16 cellular contexts compared by ENCODE assay signal in the genomic region with DNA sequence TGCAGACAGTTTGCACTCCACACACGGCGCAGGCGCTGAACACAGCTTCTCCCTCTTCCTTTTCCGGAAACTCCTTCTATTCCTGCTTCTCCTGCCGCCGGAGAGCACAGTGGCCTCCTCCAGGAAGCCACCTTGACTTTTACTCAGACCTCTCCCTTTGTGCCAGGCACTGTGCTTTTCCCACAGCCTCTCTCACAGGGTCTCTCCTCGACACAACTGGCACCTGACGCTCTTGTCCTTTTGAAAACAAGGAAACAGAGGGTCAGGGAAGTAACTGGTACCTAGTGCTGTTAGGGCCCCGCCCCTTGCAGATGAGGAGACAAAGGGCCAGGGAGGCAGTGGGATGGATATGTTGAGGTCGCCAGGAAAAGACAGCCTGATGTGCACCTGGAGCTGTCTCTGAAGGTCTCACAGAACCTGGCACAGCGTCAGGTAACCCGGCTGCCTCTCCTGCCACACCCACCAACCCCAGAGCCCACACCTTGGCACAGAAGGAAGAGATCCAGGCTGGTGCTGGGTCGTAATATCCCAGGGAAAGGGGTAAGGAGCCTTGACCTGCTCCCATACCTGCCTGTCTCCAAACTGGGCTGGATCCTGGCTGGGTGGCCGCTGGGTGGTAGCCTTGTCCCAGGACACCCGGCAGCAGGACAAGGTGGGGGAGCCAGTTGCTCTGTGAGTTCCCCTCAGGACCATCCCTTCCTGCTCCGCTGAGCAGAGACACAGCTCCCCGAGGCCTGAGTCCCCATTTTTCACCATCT. TPM values are rescaled to one million over a fixed set of nuclear protein-coding genes. Genes with fewer than 3 reads are reported as not detected.
A peak's percentile ranks its signal among the peaks of the same experiment; 100 is the strongest.
DNase-seq lines count a peak whose midpoint lies in the region; ATAC-seq and TF ChIP-seq lines count a peak whose summit lies in the region.
"Had no signal": no experiment of that assay in that cellular context is flagged by ENCODE, and none has a peak within 500 bp of the region (broad histone marks: within the 10 kb centered on the region; RNA-seq: fewer than 3 reads in every experiment).

No MANE protein-coding gene starts in this region.

- H3K36me3 ChIP-seq in neuronal stem cell (replicated peaks in 1 of 2; ENCODE audit: control insufficient read depth in 2 of 2, insufficient read depth in 2 of 2, low read length in 2 of 2) = no peaks in the 10 kb centered on the region
- no peaks in the 10 kb centered on the region for H3K36me3 ChIP-seq in body of pancreas (replicated peaks in 1 of 2; ENCODE audit: insufficient read depth in 1 of 2, low read depth in 2 of 2)

- no peak overlapping the region for H3K4me2 ChIP-seq in neuronal stem cell (ENCODE audit: insufficient read depth, low read length, poor library complexity, severe bottlenecking)

- no CpG with 5 or more reads among the region's 17 CpGs for WGBS in neuronal stem cell (ENCODE audit: extremely low coverage in 2 of 2, insufficient read length in 2 of 2, insufficient replicate concordance in 1 of 2), 2 donors
- 55 to 69% methylated on average over 12 to 16 of the region's 17 CpGs for WGBS in body of pancreas, 2 donors

- peak overlapping the region; percentile 91 for H2BK15ac ChIP-seq in neuronal stem cell (ENCODE audit: low read length)

- peak overlapping the region; percentile 2 for H3K23ac ChIP-seq in neuronal stem cell (ENCODE audit: low read depth, low read length, poor library complexity)

- no peak overlapping the region for H2AFZ ChIP-seq in neuronal stem cell (ENCODE audit: low read length)

- H3K36me3 Mint-ChIP-seq in effector memory CD8-positive, alpha-beta T cell (ENCODE audit: insufficient read depth) = no peaks in the 10 kb centered on the region
- H3K36me3 Mint-ChIP-seq: T-cell had no signal

- TF ChIP-seq POLR2A in body of pancreas (IDR thresholded peaks at IDR 0.05) = no peak

- H2BK5ac ChIP-seq in neuronal stem cell (ENCODE audit: low read length) = no peak overlapping the region

- DNase-seq in COLO668 (lab: John Stamatoyannopoulos, UW; ENCODE audit: unreplicated experiment) (peak; percentile 46), HT-29 (ENCODE audit: low spot score) (peak; percentile 55), neuronal stem cell (ENCODE audit: low spot score) (no peak), body of pancreas (no peak)
- no peak for DNase-seq in effector memory CD8-positive, alpha-beta T cell
- DNase-seq: activated CD4-positive, alpha-beta T cell treated with anti-CD3 and anti-CD28 coated beads, Interleukin-2, amount 50 U/mL, for 1 hour; activated gamma-delta T cell; EL; NCI-H1417 treated with DMSO at 0.1 percent for 48 hours; NCI-H446; stimulated activated CD4-positive, alpha-beta T cell treated with anti-CD3 and anti-CD28 coated beads, Interleukin-15, amount 100 ng/mL, for 24 hours; T-cell had no signal

- peaks cover 1% of the 10 kb centered on the region for H3K79me1 ChIP-seq in neuronal stem cell (ENCODE audit: low read depth, low read length)

- H4K8ac ChIP-seq in neuronal stem cell (ENCODE audit: low read depth, low read length) = peak overlapping the region; percentile 72

- H3K4me3 ChIP-seq in neuronal stem cell (ENCODE audit: low read length in 2 of 2) (no peak overlapping the region), body of pancreas (no peak overlapping the region)

- H3K27ac Mint-ChIP-seq in effector memory CD8-positive, alpha-beta T cell = no peak overlapping the region
- H3K27ac Mint-ChIP-seq: T-cell had no signal

- H3K9ac ChIP-seq in neuronal stem cell (ENCODE audit: low read depth, low read length, poor library complexity) = no peak overlapping the region

- no peak overlapping the region for H2BK120ac ChIP-seq in neuronal stem cell (ENCODE audit: low read depth, low read length)

- no peak for ATAC-seq in body of pancreas
- ATAC-seq in HG03378 (IDR thresholded peaks at IDR 0.05; ENCODE audit: unreplicated experiment) = no peak
- ATAC-seq in effector memory CD8-positive, alpha-beta T cell (replicated peaks) = no peak
- ATAC-seq in HG02678 (IDR thresholded peaks at IDR 0.05; ENCODE audit: unreplicated experiment) = no peak
- ATAC-seq: esophagus mucosa, T-cell had no signal

- H3K4ac ChIP-seq in neuronal stem cell (ENCODE audit: low read length) = peak overlapping the region; percentile 85

- H3K9me3 Mint-ChIP-seq in effector memory CD8-positive, alpha-beta T cell = no peaks in the 10 kb centered on the region
- H3K9me3 Mint-ChIP-seq: T-cell had no signal

- H2BK12ac ChIP-seq in neuronal stem cell (ENCODE audit: low read length) = peak overlapping the region; percentile 98

- no peak overlapping the region for H3K4me3 Mint-ChIP-seq in effector memory CD8-positive, alpha-beta T cell
- H3K4me3 Mint-ChIP-seq: T-cell had no signal

- H3K14ac ChIP-seq in neuronal stem cell (ENCODE audit: low read length) = peak overlapping the region; percentile 6

- H3K27ac ChIP-seq in cingulate gyrus (ENCODE audit: low read depth, low read length) (peak overlapping the region; percentile 85), neuronal stem cell (replicated peaks; ENCODE audit: low read length) (no peak overlapping the region), body of pancreas (no peak overlapping the region)

- H3K4me1 ChIP-seq in neuronal stem cell (ENCODE audit: control insufficient read depth in 2 of 2, insufficient read depth in 1 of 2, low read depth in 1 of 2, low read length in 2 of 2) = peaks cover 7% of the 10 kb centered on the region in 2 donors
- peaks cover 5% of the 10 kb centered on the region for H3K4me1 ChIP-seq in body of pancreas

- H3K18ac ChIP-seq in neuronal stem cell (ENCODE audit: low read length) = peak overlapping the region; percentile 77

- intact Hi-C loops in body of pancreas (cut with DNase I) = no loop called here

- peak overlapping the region; percentile 97 for H2AK5ac ChIP-seq in neuronal stem cell (ENCODE audit: low read depth, low read length)

- no peak overlapping the region for H4K91ac ChIP-seq in neuronal stem cell (ENCODE audit: low read depth, low read length, poor library complexity)

- TF ChIP-seq CTCF in body of pancreas (IDR thresholded peaks at IDR 0.05) = no peak

- H3K27me3 ChIP-seq in neuronal stem cell (ENCODE audit: control insufficient read depth in 3 of 3, insufficient read depth in 3 of 3, low read depth in 1 of 3, low read length in 3 of 3) (no peaks in the 10 kb centered on the region), body of pancreas (no peaks in the 10 kb centered on the region)

- peaks cover under 1 to 1% of the 10 kb centered on the region in 2 donors for H3K4me1 Mint-ChIP-seq in effector memory CD8-positive, alpha-beta T cell (ENCODE audit: low read depth in 2 of 2)

- H3K9me3 ChIP-seq in neuronal stem cell (replicated peaks in 1 of 2; ENCODE audit: control insufficient read depth in 2 of 2, insufficient read depth in 1 of 2, low read depth in 1 of 2, low read length in 2 of 2) (no peaks in the 10 kb centered on the region), body of pancreas (no peaks in the 10 kb centered on the region)

- H3K27me3 Mint-ChIP-seq in effector memory CD8-positive, alpha-beta T cell = peaks cover 0 to 21% of the 10 kb centered on the region in 2 donors

RNA-seq across cellular contexts. Expression of a gene that starts 59.0 kb away (rescaled TPM):
- total RNA-seq in HT-29 (2014; rRNA removed; shearing (Covaris generic)) = 53.3 and 68.3 TPM in 2 replicates
- polyA plus RNA-seq in neuronal stem cell (2013, experiment 1 of 2) = 261 TPM
- polyA plus RNA-seq in neuronal stem cell (2013, experiment 2 of 2) = 262 TPM
- total RNA-seq in body of pancreas = 10 to 100 TPM; 42.0 to 43.8 TPM

Comparison
In these comparisons a context has a peak if more than half of its experiments do, and no peak if none do; other contexts are left out.
1. DNase-seq: peak in COLO668 (single experiment) and HT-29 (single experiment); none in neuronal stem cell (single experiment), body of pancreas (0 of 4) and effector memory CD8-positive, alpha-beta T cell (0 of 3).